Comparison of ENCODE assay signal across 11 cellular contexts in genomic region chr15:58038426-58039106, GRCh38. TPM values are rescaled to one million over a fixed set of nuclear protein-coding genes. Genes with fewer than 3 reads are reported as not detected.
DNase-seq lines count a peak whose midpoint lies in the region; ATAC-seq and TF ChIP-seq lines count a peak whose summit lies in the region.
"Had no signal": no experiment of that assay in that cellular context is flagged by ENCODE, and none has a peak within 500 bp of the region (broad histone marks: within the 10 kb centered on the region; RNA-seq: fewer than 3 reads in every experiment).

No MANE protein-coding gene starts in this region.

- no peaks in the 10 kb centered on the region for H3K9me3 Mint-ChIP-seq in activated T-helper 1 cell treated with anti-CD3 and anti-CD28 coated beads, Interleukin-12 subunit alpha, Interleukin-12 subunit beta, Interleukin-2, Interleukin-4 antibody, amounts not matched to agents 30 ng/mL and 10 ng/mL and 1 ng/mL, durations not matched to agents 14 hours and 24 hours and 36 hours
- H3K9me3 Mint-ChIP-seq: central memory CD8-positive, alpha-beta T cell had no signal

- H3K27me3 Mint-ChIP-seq in activated T-helper 1 cell treated with anti-CD3 and anti-CD28 coated beads, Interleukin-12 subunit alpha, Interleukin-12 subunit beta, Interleukin-2, Interleukin-4 antibody, amounts not matched to agents 30 ng/mL and 10 ng/mL and 1 ng/mL, durations not matched to agents 14 hours and 24 hours and 36 hours (ENCODE audit: insufficient read depth) = peaks cover 23% of the 10 kb centered on the region

- H3K36me3 ChIP-seq in brain microvascular endothelial cell (replicated peaks) (no peaks in the 10 kb centered on the region), gastrocnemius medialis (no peaks in the 10 kb centered on the region)

- H3K9me3 ChIP-seq in gastrocnemius medialis = no peaks in the 10 kb centered on the region

- no peak overlapping the region for H3K27ac Mint-ChIP-seq in activated T-helper 1 cell treated with anti-CD3 and anti-CD28 coated beads, Interleukin-12 subunit alpha, Interleukin-12 subunit beta, Interleukin-2, Interleukin-4 antibody, amounts not matched to agents 30 ng/mL and 10 ng/mL and 1 ng/mL, durations not matched to agents 14 hours and 24 hours and 36 hours
- H3K27ac Mint-ChIP-seq: CD4-positive, CD25-positive, alpha-beta regulatory T cell had no signal

- H3K36me3 Mint-ChIP-seq in activated T-helper 1 cell treated with anti-CD3 and anti-CD28 coated beads, Interleukin-12 subunit alpha, Interleukin-12 subunit beta, Interleukin-2, Interleukin-4 antibody, amounts not matched to agents 30 ng/mL and 10 ng/mL and 1 ng/mL, durations not matched to agents 14 hours and 24 hours and 36 hours (ENCODE audit: low read depth) = no peaks in the 10 kb centered on the region
- H3K36me3 Mint-ChIP-seq: CD4-positive, CD25-positive, alpha-beta regulatory T cell had no signal

- H3K4me1 ChIP-seq in gastrocnemius medialis = no peaks in the 10 kb centered on the region

- TF ChIP-seq CTCF in brain microvascular endothelial cell (IDR thresholded peaks at IDR 0.05; ENCODE audit: low read depth, low read length, missing control alignments) = no peak
- no peak for TF ChIP-seq CTCF in gastrocnemius medialis (IDR thresholded peaks at IDR 0.05 in 4 of 5, conservative IDR thresholded peaks at IDR 0.05 in 1 of 5)

- in situ Hi-C loops in brain microvascular endothelial cell (cut with HindIII; ENCODE audit: low pct_ligation_motif_present, low sequenced_read_pairs) (no loop called here), gastrocnemius medialis (cut with MboI; ENCODE audit: low sequenced_read_pairs in 4 of 4) (loop anchor here in 1 of 4 donors (25.0 kb wide), 1 partner anchor 149 kb away; no protein-coding TSS in a partner anchor)

- ATAC-seq in left lobe of liver (peak; percentile 70), gastrocnemius medialis (no peak)

- H3K4me3 ChIP-seq in brain microvascular endothelial cell (ENCODE audit: low read depth, low read length) = no peak overlapping the region
- H3K4me3 ChIP-seq in gastrocnemius medialis = no peak overlapping the region

- DNase-seq in DMS53 (lab: John Stamatoyannopoulos, UW) (peak; percentile 62), NCI-H2081 treated with DMSO at 0.1 percent for 48 hours (lab: John Stamatoyannopoulos, UW) (peak; percentile 88), brain microvascular endothelial cell (peak; percentile 48), left lobe of liver (ENCODE audit: low spot score) (peak; percentile 47), OCI-M1 (lab: John Stamatoyannopoulos, UW) (no peak), gastrocnemius medialis (no peak)
- DNase-seq in stimulated activated CD4-positive, alpha-beta T cell treated with anti-CD3 and anti-CD28 coated beads, Interleukin-15, amount 100 ng/mL, for 24 hours = no peak
- DNase-seq in activated T-helper 1 cell treated with anti-CD3 and anti-CD28 coated beads, Interleukin-12 subunit alpha, Interleukin-12 subunit beta, Interleukin-2, Interleukin-4 antibody, amounts not matched to agents 30 ng/mL and 10 ng/mL and 1 ng/mL, durations not matched to agents 14 hours and 24 hours and 36 hours (ENCODE audit: low spot score) = no peak
- DNase-seq: CD4-positive, CD25-positive, alpha-beta regulatory T cell; SIG-M5 had no signal

- no peaks in the 10 kb centered on the region for H3K4me1 Mint-ChIP-seq in activated T-helper 1 cell treated with anti-CD3 and anti-CD28 coated beads, Interleukin-12 subunit alpha, Interleukin-12 subunit beta, Interleukin-2, Interleukin-4 antibody, amounts not matched to agents 30 ng/mL and 10 ng/mL and 1 ng/mL, durations not matched to agents 14 hours and 24 hours and 36 hours (ENCODE audit: low read depth)
- H3K4me1 Mint-ChIP-seq: CD4-positive, CD25-positive, alpha-beta regulatory T cell; central memory CD8-positive, alpha-beta T cell had no signal

- no peak for TF ChIP-seq POLR2A in gastrocnemius medialis (IDR thresholded peaks at IDR 0.05)

- H3K27me3 ChIP-seq in brain microvascular endothelial cell (replicated peaks) (no peaks in the 10 kb centered on the region), gastrocnemius medialis (no peaks in the 10 kb centered on the region)

- no peak overlapping the region for H3K4me3 Mint-ChIP-seq in activated T-helper 1 cell treated with anti-CD3 and anti-CD28 coated beads, Interleukin-12 subunit alpha, Interleukin-12 subunit beta, Interleukin-2, Interleukin-4 antibody, amounts not matched to agents 30 ng/mL and 10 ng/mL and 1 ng/mL, durations not matched to agents 14 hours and 24 hours and 36 hours
- H3K4me3 Mint-ChIP-seq: CD4-positive, CD25-positive, alpha-beta regulatory T cell; central memory CD8-positive, alpha-beta T cell had no signal

- H3K27ac ChIP-seq in brain microvascular endothelial cell = no peak overlapping the region
- no peak overlapping the region for H3K27ac ChIP-seq in gastrocnemius medialis

- intact Hi-C loops in gastrocnemius medialis (cut with DNase I; ENCODE audit: low total_unique reads) = no loop called here
- intact Hi-C loops in activated T-helper 1 cell treated with anti-CD3 and anti-CD28 coated beads, Interleukin-12 subunit alpha, Interleukin-12 subunit beta, Interleukin-2, Interleukin-4 antibody, amounts not matched to agents 30 ng/mL and 10 ng/mL and 1 ng/mL, durations not matched to agents 14 hours and 24 hours and 36 hours (cut with micrococcal nuclease) = no loop called here

RNA-seq across cellular contexts. Expression of gene ALDH1A2, which starts 26.9 kb away (rescaled TPM):
- total RNA-seq in left lobe of liver = 29.0 TPM
- 10 to 100 TPM in 1 of 4 donors, 1 to 10 TPM in 3; 3.5 to 26.7 (median 5.8) TPM for total RNA-seq in gastrocnemius medialis
- not detected in 2 replicates for total RNA-seq in activated T-helper 1 cell treated with anti-CD3 and anti-CD28 coated beads, Interleukin-12 subunit alpha, Interleukin-12 subunit beta, Interleukin-2, Interleukin-4 antibody, amounts not matched to agents 30 ng/mL and 10 ng/mL and 1 ng/mL, durations not matched to agents 14 hours and 24 hours and 36 hours
- total RNA-seq: CD4-positive, CD25-positive, alpha-beta regulatory T cell had no signal

Comparison
In these comparisons a context has a peak if more than half of its experiments do, and no peak if none do; other contexts are left out.
1. DNase-seq: peak in DMS53 (single experiment), NCI-H2081 treated with DMSO at 0.1 percent for 48 hours (single experiment), brain microvascular endothelial cell (single experiment) and left lobe of liver (single experiment); none in stimulated activated CD4-positive, alpha-beta T cell treated with anti-CD3 and anti-CD28 coated beads, Interleukin-15, amount 100 ng/mL, for 24 hours (single experiment), OCI-M1 (single experiment), gastrocnemius medialis (0 of 2) and activated T-helper 1 cell treated with anti-CD3 and anti-CD28 coated beads, Interleukin-12 subunit alpha, Interleukin-12 subunit beta, Interleukin-2, Interleukin-4 antibody, amounts not matched to agents 30 ng/mL and 10 ng/mL and 1 ng/mL, durations not matched to agents 14 hours and 24 hours and 36 hours (single experiment).